In genomic region chr16:85458952-85459351, GRCh38 we compare ENCODE assay signal across 1 cellular context.
TF ChIP-seq lines count a peak whose summit lies in the region.

No MANE protein-coding gene starts in this region.

TF ChIP-seq in WTC11, 78 proteins besides CTCF, POLR2A, EP300 and RAD21 (continued from another document):
- TF ChIP-seq ZNF425 (CRISPR knock-in tag; conservative IDR thresholded peaks at IDR 0.05) (no peak), MYBL2 (CRISPR knock-in tag; IDR thresholded peaks at IDR 0.05) (no peak), FOXP1 (CRISPR knock-in tag; IDR thresholded peaks at IDR 0.05; ENCODE audit: borderline replicate concordance) (no peak)
- TF ChIP-seq, protein P1, sequence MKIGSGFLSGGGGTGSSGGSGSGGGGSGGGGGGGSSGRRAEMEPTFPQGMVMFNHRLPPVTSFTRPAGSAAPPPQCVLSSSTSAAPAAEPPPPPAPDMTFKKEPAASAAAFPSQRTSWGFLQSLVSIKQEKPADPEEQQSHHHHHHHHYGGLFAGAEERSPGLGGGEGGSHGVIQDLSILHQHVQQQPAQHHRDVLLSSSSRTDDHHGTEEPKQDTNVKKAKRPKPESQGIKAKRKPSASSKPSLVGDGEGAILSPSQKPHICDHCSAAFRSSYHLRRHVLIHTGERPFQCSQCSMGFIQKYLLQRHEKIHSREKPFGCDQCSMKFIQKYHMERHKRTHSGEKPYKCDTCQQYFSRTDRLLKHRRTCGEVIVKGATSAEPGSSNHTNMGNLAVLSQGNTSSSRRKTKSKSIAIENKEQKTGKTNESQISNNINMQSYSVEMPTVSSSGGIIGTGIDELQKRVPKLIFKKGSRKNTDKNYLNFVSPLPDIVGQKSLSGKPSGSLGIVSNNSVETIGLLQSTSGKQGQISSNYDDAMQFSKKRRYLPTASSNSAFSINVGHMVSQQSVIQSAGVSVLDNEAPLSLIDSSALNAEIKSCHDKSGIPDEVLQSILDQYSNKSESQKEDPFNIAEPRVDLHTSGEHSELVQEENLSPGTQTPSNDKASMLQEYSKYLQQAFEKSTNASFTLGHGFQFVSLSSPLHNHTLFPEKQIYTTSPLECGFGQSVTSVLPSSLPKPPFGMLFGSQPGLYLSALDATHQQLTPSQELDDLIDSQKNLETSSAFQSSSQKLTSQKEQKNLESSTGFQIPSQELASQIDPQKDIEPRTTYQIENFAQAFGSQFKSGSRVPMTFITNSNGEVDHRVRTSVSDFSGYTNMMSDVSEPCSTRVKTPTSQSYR (CRISPR knock-in tag; IDR thresholded peaks at IDR 0.05), result no peak
TF ChIP-seq in WTC11: peak in this region for 0.
